In genomic region chr15:71709808-71710418, GRCh38 we compare ENCODE assay signal across 34 cellular contexts.
DNase-seq lines count a peak whose midpoint lies in the region; ATAC-seq and TF ChIP-seq lines count a peak whose summit lies in the region.
"Had no signal": no experiment of that assay in that cellular context is flagged by ENCODE, and none has a peak within 500 bp of the region (broad histone marks: within the 10 kb centered on the region; RNA-seq: fewer than 3 reads in every experiment).

No MANE protein-coding gene starts in this region.

- CTCF ChIA-PET in SK-N-SH (lab: Yijun Ruan, JAX) = interaction anchor here (1.0 to 1.3 kb wide), 2 partner anchors 23 to 135 kb away, joined by 3 read pairs; no protein-coding TSS in a partner anchor

- H3K4me2 ChIP-seq in SK-N-SH (no peak overlapping the region; the same call in 1 of the 2 replicates), mesenchymal stem cell (ENCODE audit: low read length, poor library complexity, severe bottlenecking) (no peak overlapping the region)

- TF ChIP-seq EP300 in SK-N-SH (IDR thresholded peaks at IDR 0.05; ENCODE audit: borderline replicate concordance in 1 of 2, low read depth in 1 of 2, low read length in 1 of 2) = no peak

- H3K27ac ChIP-seq in SK-N-SH (ENCODE audit: low read depth in 2 of 2, low read length in 1 of 2) (peak overlapping the region; percentile 89 to 95; a peak in 3 of 4 replicates), mesenchymal stem cell (ENCODE audit: low read length, poor library complexity, severe bottlenecking) (no peak overlapping the region)
- H3K27ac ChIP-seq: 22Rv1, C4-2B, GM23248, sigmoid colon, VCaP had no signal

- no peak overlapping the region for H2AK5ac ChIP-seq in mesenchymal stem cell (ENCODE audit: low read length, severe bottlenecking)

- H3K14ac ChIP-seq in mesenchymal stem cell (ENCODE audit: low read length in 2 of 2) = no peak overlapping the region

- no peak overlapping the region for H2BK12ac ChIP-seq in mesenchymal stem cell (ENCODE audit: low read length in 2 of 2)

- no peaks in the 10 kb centered on the region for H4K20me1 ChIP-seq in SK-N-SH (ENCODE audit: insufficient read depth)

- POLR2A ChIA-PET in SK-N-SH (lab: Yijun Ruan, JAX) = no interaction called here

- H3K4me3 ChIP-seq in SK-N-SH (ENCODE audit: low read depth in 2 of 2, low read length in 1 of 2) (no peak overlapping the region), fibroblast of the aortic adventitia (ENCODE audit: low read depth, low read length) (no peak overlapping the region), mesenchymal stem cell (ENCODE audit: insufficient read depth in 1 of 2, low read depth in 1 of 2, low read length in 2 of 2) (no peak overlapping the region)
- H3K4me3 ChIP-seq: ascending aorta, GM23248, sigmoid colon, stomach, tibial artery had no signal

- no peak overlapping the region for H3K9ac ChIP-seq in SK-N-SH
- H3K9ac ChIP-seq in mesenchymal stem cell (ENCODE audit: low read length) = no peak overlapping the region
- H3K9ac ChIP-seq: GM23248 had no signal

- peaks cover 2% of the 10 kb centered on the region for H3K79me1 ChIP-seq in mesenchymal stem cell (replicated peaks; ENCODE audit: low read length, poor library complexity, severe bottlenecking)

- H3K27me3 ChIP-seq in SK-N-SH (ENCODE audit: insufficient read depth) (no peaks in the 10 kb centered on the region), mesenchymal stem cell (ENCODE audit: control insufficient read depth in 1 of 2, insufficient read depth in 1 of 2, low read length in 2 of 2) (peaks cover 0 to 6% of the 10 kb centered on the region in 2 experiments)
- H3K27me3 ChIP-seq: ascending aorta, sigmoid colon, stomach, tibial artery had no signal

- H3K9me3 ChIP-seq in SK-N-SH (no peaks in the 10 kb centered on the region), mesenchymal stem cell (ENCODE audit: control insufficient read depth, low read length) (no peaks in the 10 kb centered on the region)
- H3K9me3 ChIP-seq: ascending aorta, sigmoid colon, stomach, tibial artery had no signal

- H3K18ac ChIP-seq in mesenchymal stem cell (ENCODE audit: low read depth in 1 of 2, low read length in 2 of 2) = no peak overlapping the region

- no peak overlapping the region for H4K8ac ChIP-seq in mesenchymal stem cell (ENCODE audit: low read length)

- no peak overlapping the region for H2BK120ac ChIP-seq in mesenchymal stem cell (ENCODE audit: low read depth, low read length)

- H3K36me3 ChIP-seq in SK-N-SH (replicated peaks in 1 of 2; ENCODE audit: control insufficient read depth in 1 of 2, insufficient read depth in 2 of 2, low read length in 1 of 2) (peaks cover 0 to 7% of the 10 kb centered on the region in 2 experiments), mesenchymal stem cell (ENCODE audit: control insufficient read depth in 1 of 2, insufficient read depth in 2 of 2, low read depth in 1 of 2, low read length in 2 of 2) (no peaks in the 10 kb centered on the region)
- H3K36me3 ChIP-seq: ascending aorta, sigmoid colon, stomach, tibial artery had no signal

- H3K4ac ChIP-seq in mesenchymal stem cell (ENCODE audit: low read depth in 1 of 2, low read length in 2 of 2) = no peak overlapping the region

- no peak for DNase-seq in SK-N-SH
- DNase-seq in fibroblast of the aortic adventitia (ENCODE audit: low read depth) = peak; percentile 25
- peak; percentile 42 for DNase-seq in kidney glomerular epithelial cell (lab: John Stamatoyannopoulos, UW)
- no peak for DNase-seq in pons (ENCODE audit: low spot score)
- DNase-seq in HUDEP-2 (lab: John Stamatoyannopoulos, UW; ENCODE audit: unreplicated experiment in 76 of 76) = no peak
- DNase-seq in mesenchymal stem cell = no peak
- DNase-seq: activated CD4-positive, alpha-beta T cell treated with anti-CD3 and anti-CD28 coated beads for 48 hours; activated gamma-delta T cell treated with Interleukin-2 at 50 U/mL for 16 hours; activated naive CD8-positive, alpha-beta T cell treated with anti-CD3 and anti-CD28 coated beads, Interleukin-2, amount 10 ng/mL, durations not matched to agents 7 days and 5 days; central memory CD4-positive, alpha-beta T cell; cortex of kidney; DND-41; effector memory CD4-positive, alpha-beta T cell; erythroblast; GM23248; Kasumi-1; midbrain; naive B cell; NCI-H1436; NCI-H2081 treated with DMSO at 0.1 percent for 48 hours; NCI-H345; SIG-M5; sigmoid colon; stimulated activated CD4-positive, alpha-beta T cell treated with anti-CD3 and anti-CD28 coated beads, Interleukin-12 subunit alpha, Interleukin-12 subunit beta, amount 100 ng/mL, for 4 hours; stimulated activated CD4-positive, alpha-beta T cell treated with anti-CD3 and anti-CD28 coated beads, Interleukin-4, amount 100 ng/mL, for 1 hour; stomach; T1000; tibial artery had no signal

- H3K9me2 ChIP-seq in SK-N-SH = no peaks in the 10 kb centered on the region

- H2AFZ ChIP-seq in SK-N-SH (ENCODE audit: low read depth) (no peak overlapping the region), mesenchymal stem cell (ENCODE audit: low read depth, low read length) (no peak overlapping the region)
- H2AFZ ChIP-seq: GM23248 had no signal

- 77% methylated on average over 3 of the region's 3 CpGs for WGBS in SK-N-SH (ENCODE audit: low lambda C conversion rate)
- WGBS in mesenchymal stem cell = 91% methylated on average over 2 of the region's 3 CpGs

- no peak overlapping the region for H2BK15ac ChIP-seq in mesenchymal stem cell (ENCODE audit: low read depth, poor library complexity, severe bottlenecking)

- TF ChIP-seq CTCF in SK-N-SH (IDR thresholded peaks at IDR 0.05) (no peak), fibroblast of the aortic adventitia (IDR thresholded peaks at IDR 0.05; ENCODE audit: insufficient read depth, low read length) (no peak)

- TF ChIP-seq RAD21 in SK-N-SH (IDR thresholded peaks at IDR 0.05; ENCODE audit: low read length) = no peak

- H3K23ac ChIP-seq in mesenchymal stem cell (ENCODE audit: low read length in 2 of 2) = no peak overlapping the region

- no peak for ATAC-seq in SK-N-SH treated with all-trans-retinoic acid at 6 μM for 48 hours
- ATAC-seq in HG03175 (IDR thresholded peaks at IDR 0.05; ENCODE audit: unreplicated experiment) = no peak

- no peak overlapping the region for H2BK5ac ChIP-seq in mesenchymal stem cell (ENCODE audit: low read depth, low read length, poor library complexity, severe bottlenecking)

- peaks cover 26% of the 10 kb centered on the region for H3F3A ChIP-seq in SK-N-SH (replicated peaks; ENCODE audit: insufficient read depth)

- H3K79me2 ChIP-seq in SK-N-SH (ENCODE audit: insufficient read depth) = no peaks in the 10 kb centered on the region

- no peak overlapping the region for H4K91ac ChIP-seq in mesenchymal stem cell (ENCODE audit: low read length)

- H3K4me1 ChIP-seq in SK-N-SH (ENCODE audit: control insufficient read depth in 1 of 2, insufficient read depth in 2 of 2, low read depth in 1 of 2, low read length in 1 of 2) = peaks cover 23 to 37% of the 10 kb centered on the region in 2 experiments
- peaks cover 7% of the 10 kb centered on the region for H3K4me1 ChIP-seq in mesenchymal stem cell (ENCODE audit: control insufficient read depth, insufficient read depth, low read depth, low read length)

TF ChIP-seq in SK-N-SH, 30 proteins besides CTCF, POLR2A, EP300 and RAD21:
- TF ChIP-seq PBX3 (IDR thresholded peaks at IDR 0.05) = peak; percentile 53
- no peak for TF ChIP-seq YY1 (IDR thresholded peaks at IDR 0.05; ENCODE audit: low read depth)
- no peak for TF ChIP-seq ELF1 (IDR thresholded peaks at IDR 0.05)

TF ChIP-seq in SK-N-SH treated with all-trans-retinoic acid at 6 μM for 48 hours, 23 proteins besides CTCF, POLR2A, EP300 and RAD21 (continues in another document):
- TF ChIP-seq ZNF8 (CRISPR knock-in tag; IDR thresholded peaks at IDR 0.05) (no peak), CREB5 (CRISPR knock-in tag; IDR thresholded peaks at IDR 0.05; ENCODE audit: low read depth) (no peak), ZNF70 (CRISPR knock-in tag; IDR thresholded peaks at IDR 0.05) (no peak), PPARA (CRISPR knock-in tag; IDR thresholded peaks at IDR 0.05; ENCODE audit: borderline replicate concordance) (no peak), ZNF565 (CRISPR knock-in tag; conservative IDR thresholded peaks at IDR 0.05; ENCODE audit: low read depth) (no peak), PATZ1 (CRISPR knock-in tag; IDR thresholded peaks at IDR 0.05; ENCODE audit: borderline replicate concordance) (no peak), TCF4 (CRISPR knock-in tag; IDR thresholded peaks at IDR 0.05; ENCODE audit: borderline replicate concordance) (no peak), BACH2 (CRISPR knock-in tag; IDR thresholded peaks at IDR 0.05; ENCODE audit: borderline replicate concordance) (no peak), CSDC2 (CRISPR knock-in tag; IDR thresholded peaks at IDR 0.05) (no peak), GLIS3 (CRISPR knock-in tag; IDR thresholded peaks at IDR 0.05) (no peak)

Comparison
In these comparisons a context has a peak if more than half of its experiments do, and no peak if none do; other contexts are left out.
1. DNase-seq: peak in fibroblast of the aortic adventitia (single experiment) and kidney glomerular epithelial cell (single experiment); none in SK-N-SH (single experiment), pons (single experiment), HUDEP-2 (0 of 76) and mesenchymal stem cell (single experiment).